In genomic region chr20:62585571-62585970, GRCh38 we compare ENCODE assay signal across 14 cellular contexts. TPM values are rescaled to one million over a fixed set of nuclear protein-coding genes. Genes with fewer than 3 reads are reported as not detected.
DNase-seq lines count a peak whose midpoint lies in the region; ATAC-seq and TF ChIP-seq lines count a peak whose summit lies in the region.
"Had no signal": no experiment of that assay in that cellular context is flagged by ENCODE, and none has a peak within 500 bp of the region (broad histone marks: within the 10 kb centered on the region; RNA-seq: fewer than 3 reads in every experiment).

No MANE protein-coding gene starts in this region.

- no peak overlapping the region for H3K14ac ChIP-seq in trophoblast cell (ENCODE audit: low read length)

- no TSS peak for BruUV-seq in Panc1 (replicated peaks; lab: Mats Ljungman, UMichigan)

- no peaks in the 10 kb centered on the region for H3K79me1 ChIP-seq in trophoblast cell (ENCODE audit: low read length)

- peaks cover 22% of the 10 kb centered on the region for H3K27me3 Mint-ChIP-seq in glutamatergic neuron (ENCODE audit: unreplicated experiment)
- peaks cover 21 to 27% of the 10 kb centered on the region in 2 donors for H3K27me3 Mint-ChIP-seq in CD4-positive, alpha-beta memory T cell

- H2AFZ ChIP-seq in trophoblast cell (ENCODE audit: insufficient read depth, low read length, poor library complexity) = no peak overlapping the region
- H2AFZ ChIP-seq: GM23248 had no signal

- no peak overlapping the region for H4K91ac ChIP-seq in trophoblast cell (ENCODE audit: low read depth, low read length)

- no CpG with 5 or more reads among the region's 17 CpGs for WGBS in trophoblast cell (ENCODE audit: extremely low coverage, insufficient coverage, insufficient read length)

- no peaks in the 10 kb centered on the region for H3K36me3 ChIP-seq in Panc1 (ENCODE audit: control insufficient read depth, insufficient read depth, low read length)
- H3K36me3 ChIP-seq in trophoblast cell (ENCODE audit: control insufficient read depth in 1 of 2, insufficient read depth in 2 of 2, low read length in 2 of 2) = no peaks in the 10 kb centered on the region
- H3K36me3 ChIP-seq in CD4-positive, alpha-beta memory T cell (ENCODE audit: insufficient read depth, low read length) = no peaks in the 10 kb centered on the region

- no peak overlapping the region for H3K18ac ChIP-seq in trophoblast cell (ENCODE audit: low read length)

- H3K9me3 Mint-ChIP-seq in glutamatergic neuron (ENCODE audit: unreplicated experiment) = peaks cover 7% of the 10 kb centered on the region
- peaks cover 0 to 2% (median 0%) of the 10 kb centered on the region in 8 donors for H3K9me3 Mint-ChIP-seq in CD4-positive, alpha-beta memory T cell
- H3K9me3 Mint-ChIP-seq: CD8-positive, alpha-beta T cell; H9 had no signal

- H2AK5ac ChIP-seq in trophoblast cell (ENCODE audit: low read length) = no peak overlapping the region

- no peak for TF ChIP-seq EP300 in Ishikawa (IDR thresholded peaks at IDR 0.05; ENCODE audit: borderline replicate concordance)

- no peak overlapping the region for H3K4me3 ChIP-seq in Panc1 (ENCODE audit: low read depth in 2 of 2, low read length in 2 of 2)
- peak overlapping the region; percentile 41 for H3K4me3 ChIP-seq in trophoblast cell (ENCODE audit: low read depth, low read length)
- no peak overlapping the region for H3K4me3 ChIP-seq in CD4-positive, alpha-beta memory T cell (ENCODE audit: low read length in 2 of 2)
- H3K4me3 ChIP-seq: GM23248 had no signal

- in situ Hi-C loops in Panc1 (cut with HindIII; ENCODE audit: low pct_unique_long_range_greater_than_20kb, low sequenced_read_pairs) = no loop called here

- H2BK120ac ChIP-seq in trophoblast cell (ENCODE audit: insufficient read depth, low read length, poor library complexity) = no peak overlapping the region

- no peak overlapping the region for H4K12ac ChIP-seq in trophoblast cell (ENCODE audit: low read depth, low read length)

- no peak for TF ChIP-seq CTCF in Panc1 (IDR thresholded peaks at IDR 0.05)
- no peak for TF ChIP-seq CTCF in glutamatergic neuron (IDR thresholded peaks at IDR 0.05; ENCODE audit: partially characterized antibody, unreplicated experiment)

- H3K4me1 Mint-ChIP-seq in glutamatergic neuron (ENCODE audit: low read depth, unreplicated experiment) = peaks cover 30% of the 10 kb centered on the region
- H3K4me1 Mint-ChIP-seq in CD4-positive, alpha-beta memory T cell = peaks cover 0 to 3% (median 2%) of the 10 kb centered on the region in 4 donors

- POLR2A ChIA-PET in Panc1 (lab: Charles Lee) = no interaction called here
- POLR2A ChIA-PET in CD4-positive, alpha-beta memory T cell (lab: Charles Lee; ENCODE audit: partially characterized antibody) = no interaction called here

- H4K8ac ChIP-seq in trophoblast cell (ENCODE audit: low read depth, low read length) = no peak overlapping the region

- H3K4me3 Mint-ChIP-seq in glutamatergic neuron (ENCODE audit: unreplicated experiment) = no peak overlapping the region
- no peak overlapping the region for H3K4me3 Mint-ChIP-seq in CD4-positive, alpha-beta memory T cell
- H3K4me3 Mint-ChIP-seq: CD8-positive, alpha-beta T cell; H9 had no signal

- H3K9ac ChIP-seq in trophoblast cell (ENCODE audit: low read length) = no peak overlapping the region
- H3K9ac ChIP-seq: GM23248 had no signal

- no peak for DNase-seq in Panc1 (ENCODE audit: low read depth, low spot score)
- DNase-seq in glutamatergic neuron = no peak
- DNase-seq in trophoblast cell = no peak
- no peak for DNase-seq in CD4-positive, alpha-beta memory T cell
- no peak for DNase-seq in activated T-cell treated with anti-CD3 and anti-CD28 coated beads, Interleukin-2, amount 50 U/mL, for 48 hours
- DNase-seq: C1 segment of cervical spinal cord; Caco-2; CD8-positive, alpha-beta T cell; DMS153; DND-41; GM23248; H9 had no signal

- H3K27ac ChIP-seq in Panc1 (ENCODE audit: low read length) (peak overlapping the region; percentile 46; the same call in 1 of the 2 replicates), trophoblast cell (ENCODE audit: low read depth, low read length) (no peak overlapping the region)
- H3K27ac ChIP-seq in CD4-positive, alpha-beta memory T cell (ENCODE audit: low read depth, low read length) = no peak overlapping the region
- H3K27ac ChIP-seq: GM23248 had no signal

- no peak for TF ChIP-seq RAD21 in Ishikawa (IDR thresholded peaks at IDR 0.05; ENCODE audit: low read depth)

- H3K4me2 ChIP-seq in trophoblast cell (ENCODE audit: low read length) = no peak overlapping the region

- CTCF ChIA-PET in Panc1 (lab: Charles Lee) = no interaction called here
- CTCF ChIA-PET in CD4-positive, alpha-beta memory T cell (lab: Charles Lee; ENCODE audit: partially characterized antibody) = no interaction called here

- no peak overlapping the region for H3K4ac ChIP-seq in trophoblast cell (ENCODE audit: low read depth, low read length)

- H3K27me3 ChIP-seq in Panc1 (ENCODE audit: control insufficient read depth, insufficient read depth, low read length) (no peaks in the 10 kb centered on the region), trophoblast cell (ENCODE audit: insufficient read depth, low read length) (no peaks in the 10 kb centered on the region)
- no peaks in the 10 kb centered on the region for H3K27me3 ChIP-seq in CD4-positive, alpha-beta memory T cell (ENCODE audit: insufficient read depth, low read length)

- H3K36me3 Mint-ChIP-seq in glutamatergic neuron (ENCODE audit: unreplicated experiment) = no peaks in the 10 kb centered on the region
- no peaks in the 10 kb centered on the region for H3K36me3 Mint-ChIP-seq in CD4-positive, alpha-beta memory T cell
- H3K36me3 Mint-ChIP-seq: CD8-positive, alpha-beta T cell had no signal

- no peak overlapping the region for H2BK5ac ChIP-seq in trophoblast cell (ENCODE audit: low read depth, low read length, poor library complexity)

- no peak for ATAC-seq in Panc1
- ATAC-seq: CD8-positive, alpha-beta T cell; HCT116 had no signal

- H3K9me3 ChIP-seq in Panc1 (ENCODE audit: control insufficient read depth, insufficient read depth, low read depth, low read length) (no peaks in the 10 kb centered on the region), trophoblast cell (ENCODE audit: insufficient read depth, low read depth, low read length) (peaks cover 3% of the 10 kb centered on the region)
- no peaks in the 10 kb centered on the region for H3K9me3 ChIP-seq in CD4-positive, alpha-beta memory T cell (ENCODE audit: control insufficient read depth in 1 of 2, low read length in 2 of 2)
- H3K9me3 ChIP-seq: Caco-2 had no signal

- intact Hi-C loops in Panc1 (cut with micrococcal nuclease; ENCODE audit: unreplicated experiment) = no loop called here
- intact Hi-C loops in CD4-positive, alpha-beta memory T cell (cut with micrococcal nuclease) = no loop called here

- H3K23ac ChIP-seq in trophoblast cell (ENCODE audit: low read length) = no peak overlapping the region

- peak overlapping the region; percentile 79 for H3K27ac Mint-ChIP-seq in glutamatergic neuron (ENCODE audit: unreplicated experiment)
- H3K27ac Mint-ChIP-seq in CD4-positive, alpha-beta memory T cell = no peak overlapping the region
- H3K27ac Mint-ChIP-seq: CD8-positive, alpha-beta T cell had no signal

- H3K79me2 ChIP-seq in trophoblast cell (ENCODE audit: control insufficient read depth, insufficient read depth, low read length, poor library complexity) = no peaks in the 10 kb centered on the region

- H2BK12ac ChIP-seq in trophoblast cell (ENCODE audit: low read length) = no peak overlapping the region

- H3K4me1 ChIP-seq in Panc1 (ENCODE audit: control insufficient read depth, insufficient read depth, low read length) = peaks cover 61% of the 10 kb centered on the region
- no peaks in the 10 kb centered on the region for H3K4me1 ChIP-seq in trophoblast cell (ENCODE audit: control insufficient read depth in 1 of 2, insufficient read depth in 2 of 2, low read length in 2 of 2)
- no peaks in the 10 kb centered on the region for H3K4me1 ChIP-seq in CD4-positive, alpha-beta memory T cell (ENCODE audit: insufficient read depth, low read length)
- H3K4me1 ChIP-seq: Caco-2 had no signal

TF ChIP-seq in Ishikawa, 13 proteins besides CTCF, POLR2A, EP300 and RAD21:
- TF ChIP-seq REST (IDR thresholded peaks at IDR 0.05; ENCODE audit: low read depth) = 0 out of 2 replicates have a peak, but pooled peaks have one; percentile 7
- TF ChIP-seq CEBPB (IDR thresholded peaks at IDR 0.05) = no peak
TF ChIP-seq in Ishikawa: peak in this region for 1.

RNA-seq across cellular contexts. Expression of gene SLCO4A1, which starts 56.7 kb away (rescaled TPM):
- 167 TPM for total RNA-seq in Panc1 (2021; ENCODE audit: unreplicated experiment)
- polyA plus RNA-seq in Panc1 (2012; ENCODE audit: insufficient read length) = 145 TPM
- total RNA-seq in glutamatergic neuron (ENCODE audit: unreplicated experiment) = 26.5 TPM
- 63.6 and 64.8 TPM in 2 replicates for polyA plus RNA-seq in trophoblast cell (2013)
- under 1 TPM; 0.97 to 0.99 TPM for total RNA-seq in CD4-positive, alpha-beta memory T cell
- under 1 TPM in 1 of 2 donors, not detected in 1; 0.49 TPM for polyA plus RNA-seq in CD4-positive, alpha-beta memory T cell

Comparison
In these comparisons a context has a peak if more than half of its experiments do, and no peak if none do; other contexts are left out.
1. RNA of gene SLCO4A1, which starts 56.7 kb away (total RNA-seq): 167 TPM in Panc1 (single experiment) and 26.5 TPM in glutamatergic neuron (single experiment); 0.97 to 0.99 TPM in CD4-positive, alpha-beta memory T cell; every median in the first group is over 10 times any median in the second.